In the genomic region with DNA sequence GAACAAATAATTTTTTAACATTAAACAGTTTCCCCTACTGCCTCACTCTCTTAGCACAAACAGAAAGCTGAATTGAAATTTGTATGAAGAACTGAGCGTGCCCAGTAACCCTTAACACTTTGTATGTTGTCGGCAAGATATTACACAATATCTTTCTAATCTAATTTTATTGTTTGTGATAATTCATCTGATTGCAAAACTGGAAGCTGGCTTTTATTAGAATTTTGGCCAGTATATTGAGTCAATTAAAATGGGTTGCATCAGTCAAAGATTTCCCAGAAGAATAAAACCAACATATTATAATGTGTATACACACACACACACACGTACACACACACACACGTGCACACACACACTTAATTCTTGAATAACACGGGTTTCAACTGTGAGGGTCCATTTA, we compare ENCODE assay signal across 24 cellular contexts.
A peak's percentile ranks its signal among the peaks of the same experiment; 100 is the strongest.
DNase-seq lines count a peak whose midpoint lies in the region; ATAC-seq and TF ChIP-seq lines count a peak whose summit lies in the region.
"Had no signal": no experiment of that assay in that cellular context is flagged by ENCODE, and none has a peak within 500 bp of the region (broad histone marks: within the 10 kb centered on the region; RNA-seq: fewer than 3 reads in every experiment).

No MANE protein-coding gene starts in this region.

- no peak overlapping the region for H3K27ac ChIP-seq in SK-N-SH (ENCODE audit: low read depth in 2 of 2, low read length in 1 of 2)
- H3K27ac ChIP-seq: 22Rv1, C4-2B, Peyer's patch, SK-N-MC had no signal

- H3K79me2 ChIP-seq in SK-N-SH (ENCODE audit: insufficient read depth), result no peaks in the 10 kb centered on the region

- no peak for TF ChIP-seq RAD21 in SK-N-SH (IDR thresholded peaks at IDR 0.05; ENCODE audit: low read length)

- H3K9ac ChIP-seq in SK-N-SH, result no peak overlapping the region
- peak overlapping the region; percentile 10 for H3K9ac ChIP-seq in adipocyte (ENCODE audit: low read length)

- POLR2A ChIA-PET in SK-N-SH (lab: Yijun Ruan, JAX), result no interaction called here

- no peaks in the 10 kb centered on the region for H3F3A ChIP-seq in SK-N-SH (replicated peaks; ENCODE audit: insufficient read depth)

- H3K4me3 ChIP-seq in SK-N-SH (ENCODE audit: low read depth in 2 of 2, low read length in 1 of 2) (no peak overlapping the region; a peak in 1 of 4 replicates), adipocyte (ENCODE audit: low read length) (peak overlapping the region; percentile 61), fibroblast of villous mesenchyme (ENCODE audit: low read depth, low read length) (no peak overlapping the region)
- H3K4me3 ChIP-seq: GM23338, Peyer's patch, SK-N-MC had no signal

- H3K9me2 ChIP-seq in SK-N-SH, result no peaks in the 10 kb centered on the region

- 18% methylated on average over 5 of the region's 5 CpGs for WGBS in SK-N-SH (ENCODE audit: low lambda C conversion rate)

- no peaks in the 10 kb centered on the region for H3K36me3 ChIP-seq in SK-N-SH (replicated peaks in 1 of 2; ENCODE audit: control insufficient read depth in 1 of 2, insufficient read depth in 2 of 2, low read length in 1 of 2)
- no peaks in the 10 kb centered on the region for H3K36me3 ChIP-seq in adipocyte (ENCODE audit: control insufficient read depth, insufficient read depth, low read length, severe bottlenecking)
- H3K36me3 ChIP-seq: Peyer's patch had no signal

- no peaks in the 10 kb centered on the region for H4K20me1 ChIP-seq in SK-N-SH (ENCODE audit: insufficient read depth)

- H3K4me1 ChIP-seq in SK-N-SH (ENCODE audit: control insufficient read depth in 1 of 2, insufficient read depth in 2 of 2, low read depth in 1 of 2, low read length in 1 of 2) (no peaks in the 10 kb centered on the region), adipocyte (ENCODE audit: control insufficient read depth, insufficient read depth, low read length) (peaks cover 38% of the 10 kb centered on the region)
- H3K4me1 ChIP-seq: Peyer's patch had no signal

- no peak for ATAC-seq in SK-N-SH treated with all-trans-retinoic acid at 6 μM for 48 hours
- ATAC-seq in HG03196 (IDR thresholded peaks at IDR 0.05; ENCODE audit: unreplicated experiment), result no peak
- ATAC-seq: CD8-positive, alpha-beta T cell; GM23338 had no signal

- H3K9me3 ChIP-seq in SK-N-SH (no peaks in the 10 kb centered on the region), adipocyte (ENCODE audit: control insufficient read depth, low read length) (no peaks in the 10 kb centered on the region)
- H3K9me3 ChIP-seq: Peyer's patch had no signal

- peak overlapping the region; percentile 30; the same call in 1 of the 2 replicates for H3K4me2 ChIP-seq in SK-N-SH
- H3K4me2 ChIP-seq: GM23338 had no signal

- no peak for DNase-seq in SK-N-SH
- peak; percentile 71 for DNase-seq in adipocyte (ENCODE audit: low read depth)
- peak; percentile 22 for DNase-seq in fibroblast of villous mesenchyme (ENCODE audit: low read depth)
- DNase-seq in epidermal melanocyte (ENCODE audit: insufficient read length, low spot score), result no peak
- DNase-seq in SK-N-DZ (ENCODE audit: low spot score), result no peak
- no peak for DNase-seq in COLO829 (ENCODE audit: low spot score)
- DNase-seq: Calu3; CD8-positive, alpha-beta T cell; DMS79 treated with DMSO at 0.1 percent for 48 hours; H9; KG1; MM.1S; NCI-H2029 treated with DMSO at 0.1 percent for 48 hours; NCI-H2227 treated with DMSO at 0.1 percent for 48 hours; NCI-H526 treated with DMSO at 0.1 percent for 48 hours; OCI-M1; Peyer's patch; SHP77 treated with DMSO at 0.1 percent for 48 hours had no signal

- CTCF ChIA-PET in SK-N-SH (lab: Yijun Ruan, JAX), result interaction anchor here (3.5 kb wide), 1 partner anchor 9 kb away, joined by 24 read pairs; no protein-coding TSS in a partner anchor

- TF ChIP-seq CTCF in SK-N-SH (IDR thresholded peaks at IDR 0.05) (no peak), fibroblast of villous mesenchyme (IDR thresholded peaks at IDR 0.05; ENCODE audit: insufficient read depth, low read depth, low read length) (no peak)

- no peak for TF ChIP-seq EP300 in SK-N-SH (IDR thresholded peaks at IDR 0.05; ENCODE audit: borderline replicate concordance in 1 of 2, low read depth in 1 of 2, low read length in 1 of 2)

- H2AFZ ChIP-seq in SK-N-SH (ENCODE audit: low read depth), result peak overlapping the region; percentile 61; the same call in 1 of the 2 replicates
- H2AFZ ChIP-seq: GM23338 had no signal

- H3K27me3 ChIP-seq in SK-N-SH (ENCODE audit: insufficient read depth), result no peaks in the 10 kb centered on the region; the same call in 1 of the 2 replicates
- H3K27me3 ChIP-seq in adipocyte (replicated peaks; ENCODE audit: control insufficient read depth, insufficient read depth, low read length), result no peaks in the 10 kb centered on the region
- H3K27me3 ChIP-seq: Peyer's patch had no signal

TF ChIP-seq in SK-N-SH, 30 proteins besides CTCF, POLR2A, EP300 and RAD21 (continues in another document):
- TF ChIP-seq NRF1 (IDR thresholded peaks at IDR 0.05; ENCODE audit: low read depth, low read length) (no peak), RCOR1 (IDR thresholded peaks at IDR 0.05; ENCODE audit: low read length) (no peak), USF1 (IDR thresholded peaks at IDR 0.05; ENCODE audit: borderline replicate concordance, low read depth) (no peak), GATA2 (CRISPR knock-in tag; IDR thresholded peaks at IDR 0.05) (no peak), REST (IDR thresholded peaks at IDR 0.05; ENCODE audit: low read depth, low read length) (no peak)

TF ChIP-seq in SK-N-SH treated with all-trans-retinoic acid at 6 μM for 48 hours, 23 proteins besides CTCF, POLR2A, EP300 and RAD21:
- TF ChIP-seq RARB (CRISPR knock-in tag; IDR thresholded peaks at IDR 0.05) (no peak), ZFP30 (CRISPR knock-in tag; IDR thresholded peaks at IDR 0.05) (no peak)

Comparison
In these comparisons a context has a peak if more than half of its experiments do, and no peak if none do; other contexts are left out.
1. DNase-seq: peak in adipocyte (single experiment) and fibroblast of villous mesenchyme (single experiment); none in SK-N-SH (single experiment), epidermal melanocyte (single experiment), SK-N-DZ (single experiment) and COLO829 (single experiment).